In the genomic region with DNA sequence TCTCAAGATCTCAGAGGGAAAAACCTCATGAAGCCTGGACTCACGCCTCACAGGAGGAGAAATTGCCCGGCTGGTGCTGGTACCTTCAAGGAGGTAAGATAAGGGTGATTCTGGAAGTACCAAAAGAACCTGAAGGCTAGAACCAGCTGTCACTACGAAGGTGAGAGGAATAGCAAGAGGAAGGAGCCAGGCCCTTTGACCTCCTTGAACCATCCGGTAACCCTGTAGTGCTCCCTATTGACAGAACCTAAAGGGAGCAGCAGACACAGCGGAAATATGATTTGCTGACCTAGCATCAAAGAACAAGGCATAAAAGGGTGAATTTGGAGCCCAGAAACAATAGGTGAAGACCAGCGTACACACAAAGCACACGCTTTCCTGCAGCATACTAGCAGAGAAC, we compare ENCODE assay signal across 9 cellular contexts.
DNase-seq lines count a peak whose midpoint lies in the region; ATAC-seq, FAIRE-seq and TF ChIP-seq lines count a peak whose summit lies in the region.
"Had no signal": no experiment of that assay in that cellular context is flagged by ENCODE, and none has a peak within 500 bp of the region (broad histone marks: within the 10 kb centered on the region; RNA-seq: fewer than 3 reads in every experiment).

No MANE protein-coding gene starts in this region.

- peaks cover under 1% of the 10 kb centered on the region for H3K9me3 Mint-ChIP-seq in mesothelial cell of epicardium

- DNase-seq in GM18507 (ENCODE audit: extremely low spot score, insufficient read length, low read depth) = no peak
- DNase-seq in T-helper 17 cell = peak in 2 of 3 donors; percentile 18 to 22
- DNase-seq in central memory CD4-positive, alpha-beta T cell = peak; percentile 67
- peak; percentile 24 to 36 for DNase-seq in stimulated activated CD4-positive, alpha-beta T cell treated with anti-CD3 and anti-CD28 coated beads, Interleukin-2, amount 100 ng/mL, for 24 hours
- no peak for DNase-seq in mesothelial cell of epicardium (ENCODE audit: low spot score in 2 of 2, unreplicated experiment in 2 of 2)
- DNase-seq in NCI-H1092 treated with DMSO at 0.1 percent for 48 hours (lab: John Stamatoyannopoulos, UW) = no peak
- DNase-seq in RCC 7860 (ENCODE audit: low spot score) = no peak
- DNase-seq in anterior cingulate cortex (lab: John Stamatoyannopoulos, UW) = no peak

- no peaks in the 10 kb centered on the region for H3K27me3 Mint-ChIP-seq in T-helper 17 cell
- H3K27me3 Mint-ChIP-seq in mesothelial cell of epicardium (ENCODE audit: low read depth) = no peaks in the 10 kb centered on the region

- H3K36me3 Mint-ChIP-seq in T-helper 17 cell (ENCODE audit: low read depth) (peaks cover 6% of the 10 kb centered on the region), mesothelial cell of epicardium (no peaks in the 10 kb centered on the region)

- ATAC-seq in T-helper 17 cell = peak; percentile 86

- H3K9me3 ChIP-seq in T-helper 17 cell (ENCODE audit: control insufficient read depth, low read length, poor library complexity, severe bottlenecking) = no peaks in the 10 kb centered on the region
- H3K9me3 ChIP-seq: HAP-1 had no signal

- peaks cover 10% of the 10 kb centered on the region for H3K4me1 Mint-ChIP-seq in T-helper 17 cell
- peaks cover 12% of the 10 kb centered on the region for H3K4me1 Mint-ChIP-seq in mesothelial cell of epicardium

- H3K4me3 Mint-ChIP-seq in T-helper 17 cell (no peak overlapping the region), mesothelial cell of epicardium (no peak overlapping the region)

- H3K27ac Mint-ChIP-seq in T-helper 17 cell = peak overlapping the region; percentile 53
- H3K27ac Mint-ChIP-seq in mesothelial cell of epicardium = no peak overlapping the region

- no peak for TF ChIP-seq CTCF in mesothelial cell of epicardium (IDR thresholded peaks at IDR 0.05; ENCODE audit: unreplicated experiment)

- FAIRE-seq in GM18507 (lab: Jason Lieb, UNC) = peak; percentile 15
- no peak for FAIRE-seq in RCC 7860 (lab: Jason Lieb, UNC)

Comparison
In these comparisons a context has a peak if more than half of its experiments do, and no peak if none do; other contexts are left out.
1. DNase-seq: peak in T-helper 17 cell (2 of 3), central memory CD4-positive, alpha-beta T cell (single experiment) and stimulated activated CD4-positive, alpha-beta T cell treated with anti-CD3 and anti-CD28 coated beads, Interleukin-2, amount 100 ng/mL, for 24 hours (2 of 2); none in GM18507 (single experiment), mesothelial cell of epicardium (0 of 2), NCI-H1092 treated with DMSO at 0.1 percent for 48 hours (single experiment), RCC 7860 (single experiment) and anterior cingulate cortex (0 of 58).